Comparison of ENCODE assay signal across 10 cellular contexts in the genomic region with DNA sequence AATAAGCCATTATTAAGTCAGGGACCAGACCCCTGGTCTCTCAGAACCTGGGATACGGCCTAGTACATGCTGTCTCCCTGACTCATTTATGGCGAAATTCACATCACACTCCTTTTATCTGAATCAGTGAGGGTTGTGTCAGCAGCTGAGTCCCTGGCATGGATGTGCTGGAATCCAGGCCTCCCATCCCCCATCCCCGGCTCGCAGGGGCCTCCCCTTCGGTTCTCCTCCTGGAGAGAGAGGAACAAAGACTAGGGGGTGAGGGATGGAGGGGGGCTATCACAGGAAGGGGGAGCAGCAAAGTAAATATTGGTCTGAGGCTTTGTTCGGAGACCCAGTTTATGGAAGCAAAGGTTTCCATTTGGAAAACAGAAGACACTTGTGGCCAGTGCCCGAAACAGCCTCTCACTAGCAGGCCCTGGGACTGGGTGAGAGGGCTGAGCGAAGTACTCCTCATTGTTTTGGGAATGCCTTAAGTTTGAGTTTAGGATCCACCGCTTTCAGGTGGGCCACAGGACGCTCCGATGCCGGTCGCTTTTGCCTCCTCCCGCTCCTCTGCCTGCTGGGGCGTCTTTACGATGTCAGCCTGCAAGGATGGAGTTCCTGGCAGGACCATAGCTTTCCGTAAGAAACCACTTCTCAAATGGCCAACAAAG.
A peak's percentile ranks its signal among the peaks of the same experiment; 100 is the strongest.
DNase-seq lines count a peak whose midpoint lies in the region; ATAC-seq and TF ChIP-seq lines count a peak whose summit lies in the region.
"Had no signal": no experiment of that assay in that cellular context is flagged by ENCODE, and none has a peak within 500 bp of the region (broad histone marks: within the 10 kb centered on the region; RNA-seq: fewer than 3 reads in every experiment).

No MANE protein-coding gene starts in this region.

- H3K9me3 ChIP-seq in left ventricle myocardium inferior (replicated peaks), result peaks cover 7% of the 10 kb centered on the region

- H3K27me3 Mint-ChIP-seq in GM23338 (ENCODE audit: insufficient read depth, low read depth, poor library complexity), result peaks cover 4% of the 10 kb centered on the region
- no peaks in the 10 kb centered on the region for H3K27me3 Mint-ChIP-seq in activated naive CD8-positive, alpha-beta T cell treated with anti-CD3 and anti-CD28 coated beads, Interleukin-2, amount 10 ng/mL, durations not matched to agents 7 days and 5 days

- no peaks in the 10 kb centered on the region for H4K20me1 ChIP-seq in GM23338 (replicated peaks; ENCODE audit: insufficient read depth)

- DNase-seq in GM23338 (ENCODE audit: low spot score) (peak; percentile 79), left ventricle myocardium inferior (peak; percentile 84), retinal pigment epithelial cell (ENCODE audit: low read depth) (peak; percentile 91), anterior cingulate cortex (lab: John Stamatoyannopoulos, UW) (no peak), nucleus accumbens (lab: John Stamatoyannopoulos, UW) (no peak)
- no peak for DNase-seq in activated naive CD8-positive, alpha-beta T cell treated with anti-CD3 and anti-CD28 coated beads, Interleukin-2, amount 10 ng/mL, durations not matched to agents 7 days and 5 days
- DNase-seq: Karpas-422 had no signal

- ATAC-seq in GM23338, result peak; percentile 73
- no peak for ATAC-seq in activated naive CD8-positive, alpha-beta T cell treated with anti-CD3 and anti-CD28 coated beads, Interleukin-2, amount 10 ng/mL, durations not matched to agents 7 days and 5 days (ENCODE audit: low read depth)
- ATAC-seq in GM19395 (IDR thresholded peaks at IDR 0.05; ENCODE audit: unreplicated experiment), result no peak
- no peak for ATAC-seq in GM19397 (IDR thresholded peaks at IDR 0.05; ENCODE audit: unreplicated experiment)

- no peak for TF ChIP-seq CTCF in GM23338 (conservative IDR thresholded peaks at IDR 0.05; ENCODE audit: low read depth in 2 of 2)
- no peak for TF ChIP-seq CTCF in left ventricle myocardium inferior (IDR thresholded peaks at IDR 0.05; ENCODE audit: borderline replicate concordance)
- TF ChIP-seq CTCF in retinal pigment epithelial cell (conservative IDR thresholded peaks at IDR 0.05; ENCODE audit: low read depth, low read length), result no peak

- peaks cover 3% of the 10 kb centered on the region; the same call in 1 of the 3 replicates for H3K9me3 Mint-ChIP-seq in GM23338
- no peaks in the 10 kb centered on the region for H3K9me3 Mint-ChIP-seq in activated naive CD8-positive, alpha-beta T cell treated with anti-CD3 and anti-CD28 coated beads, Interleukin-2, amount 10 ng/mL, durations not matched to agents 7 days and 5 days

- H3K36me3 ChIP-seq in GM23338 (ENCODE audit: insufficient read depth) (no peaks in the 10 kb centered on the region), left ventricle myocardium inferior (no peaks in the 10 kb centered on the region)

- intact Hi-C loops in left ventricle myocardium inferior (cut with micrococcal nuclease), result no loop called here

- peak overlapping the region; percentile 69 for H3K4me2 ChIP-seq in GM23338

- H3K4me3 ChIP-seq in GM23338 (peak overlapping the region; percentile 15), left ventricle myocardium inferior (no peak overlapping the region), retinal pigment epithelial cell (ENCODE audit: low read length) (no peak overlapping the region)

- H3K9me2 ChIP-seq in GM23338 (ENCODE audit: insufficient read depth), result no peaks in the 10 kb centered on the region

- peaks cover 55% of the 10 kb centered on the region for H3K4me1 ChIP-seq in GM23338 (ENCODE audit: insufficient read depth)
- peaks cover 80% of the 10 kb centered on the region for H3K4me1 ChIP-seq in left ventricle myocardium inferior

- peaks cover 55% of the 10 kb centered on the region for H3K4me1 Mint-ChIP-seq in GM23338
- peaks cover 64% of the 10 kb centered on the region for H3K4me1 Mint-ChIP-seq in activated naive CD8-positive, alpha-beta T cell treated with anti-CD3 and anti-CD28 coated beads, Interleukin-2, amount 10 ng/mL, durations not matched to agents 7 days and 5 days

- POLR2A ChIA-PET in activated naive CD8-positive, alpha-beta T cell treated with anti-CD3 and anti-CD28 coated beads, Interleukin-2, amount 10 ng/mL, durations not matched to agents 7 days and 5 days (lab: Charles Lee), result no interaction called here

- H3K27ac Mint-ChIP-seq in GM23338, result peak overlapping the region; percentile 58
- H3K27ac Mint-ChIP-seq in activated naive CD8-positive, alpha-beta T cell treated with anti-CD3 and anti-CD28 coated beads, Interleukin-2, amount 10 ng/mL, durations not matched to agents 7 days and 5 days, result peak overlapping the region; percentile 17
- H3K27ac Mint-ChIP-seq: T-helper 2 cell treated with Interferon-gamma antibody and Interleukin-4, amounts not matched to agents 5 μg/mL and 100 μg/mL, for 36 hours had no signal

- H3K4me3 Mint-ChIP-seq in GM23338, result peak overlapping the region; percentile 51
- no peak overlapping the region for H3K4me3 Mint-ChIP-seq in activated naive CD8-positive, alpha-beta T cell treated with anti-CD3 and anti-CD28 coated beads, Interleukin-2, amount 10 ng/mL, durations not matched to agents 7 days and 5 days
- H3K4me3 Mint-ChIP-seq: T-helper 2 cell treated with Interferon-gamma antibody and Interleukin-4, amounts not matched to agents 5 μg/mL and 100 μg/mL, for 36 hours had no signal

- peak overlapping the region; percentile 53; the same call in 1 of the 2 replicates for H2AFZ ChIP-seq in GM23338

- peaks cover 2% of the 10 kb centered on the region; the same call in 1 of the 2 replicates for H3F3A ChIP-seq in GM23338 (replicated peaks; ENCODE audit: low read depth)

- H3K36me3 Mint-ChIP-seq in GM23338 (ENCODE audit: low read depth), result peaks cover 3% of the 10 kb centered on the region; the same call in 1 of the 3 replicates
- H3K36me3 Mint-ChIP-seq in activated naive CD8-positive, alpha-beta T cell treated with anti-CD3 and anti-CD28 coated beads, Interleukin-2, amount 10 ng/mL, durations not matched to agents 7 days and 5 days, result peaks cover 42% of the 10 kb centered on the region

- H3K27me3 ChIP-seq in GM23338 (ENCODE audit: insufficient read depth), result no peaks in the 10 kb centered on the region
- no peaks in the 10 kb centered on the region for H3K27me3 ChIP-seq in left ventricle myocardium inferior (ENCODE audit: low read depth)

- no peaks in the 10 kb centered on the region for H3K79me2 ChIP-seq in GM23338 (replicated peaks; ENCODE audit: insufficient read depth)

- H3K27ac ChIP-seq in GM23338 (ENCODE audit: low read depth) (peak overlapping the region; percentile 77), left ventricle myocardium inferior (replicated peaks) (peak overlapping the region; percentile 90)

TF ChIP-seq in GM23338, 12 proteins besides CTCF, POLR2A, EP300 and RAD21:
- no peak for TF ChIP-seq CREB1 (CRISPR knock-in tag; IDR thresholded peaks at IDR 0.05; ENCODE audit: low read depth)
- peak; percentile 58; the same call in 1 of the 2 replicates for TF ChIP-seq ZNF114 (CRISPR knock-in tag; IDR thresholded peaks at IDR 0.05)

Comparison
In these comparisons a context has a peak if more than half of its experiments do, and no peak if none do; other contexts are left out.
1. DNase-seq: peak in GM23338 (single experiment), left ventricle myocardium inferior (single experiment) and retinal pigment epithelial cell (single experiment); none in activated naive CD8-positive, alpha-beta T cell treated with anti-CD3 and anti-CD28 coated beads, Interleukin-2, amount 10 ng/mL, durations not matched to agents 7 days and 5 days (single experiment), anterior cingulate cortex (0 of 58) and nucleus accumbens (0 of 56).